In the genomic region with DNA sequence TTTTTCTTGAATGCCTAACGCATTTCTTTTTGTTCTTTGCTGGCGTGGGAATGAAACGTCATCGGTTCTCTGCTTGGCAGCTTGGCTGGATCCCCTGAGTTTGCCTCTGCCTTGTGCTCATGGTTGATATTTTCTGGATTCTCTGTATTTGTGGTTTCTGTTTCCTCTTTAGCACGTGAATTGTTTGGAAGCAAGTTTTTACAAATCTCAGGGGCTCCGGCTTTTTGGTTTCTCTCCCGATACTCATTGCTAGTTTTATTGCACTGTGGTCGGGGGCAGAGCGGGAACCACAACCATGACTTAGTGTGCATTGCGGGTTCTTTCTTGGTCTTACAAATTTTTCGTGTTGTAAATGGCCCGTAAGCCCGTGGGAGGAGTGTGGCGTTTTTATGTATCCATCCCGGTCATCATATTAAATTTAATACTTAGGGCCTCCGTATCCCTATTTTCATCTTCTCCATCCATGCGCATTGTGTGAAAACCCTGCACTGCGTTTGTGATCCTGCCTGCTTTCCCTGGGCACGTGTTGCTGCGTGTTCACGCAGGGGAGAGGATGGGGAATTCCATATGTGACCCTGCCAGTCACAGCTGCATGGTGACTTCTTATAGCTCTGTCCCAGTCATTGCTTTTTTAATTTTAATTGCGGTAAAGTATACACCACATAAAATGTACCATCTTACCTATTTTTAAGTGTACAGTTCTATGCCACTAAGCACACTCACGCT, we compare ENCODE assay signal across 12 cellular contexts. TPM values are rescaled to one million over a fixed set of nuclear protein-coding genes. Genes with fewer than 3 reads are reported as not detected.
DNase-seq lines count a peak whose midpoint lies in the region; ATAC-seq and TF ChIP-seq lines count a peak whose summit lies in the region.
"Had no signal": no experiment of that assay in that cellular context is flagged by ENCODE, and none has a peak within 500 bp of the region (broad histone marks: within the 10 kb centered on the region; RNA-seq: fewer than 3 reads in every experiment).

No MANE protein-coding gene starts in this region.

- no peaks in the 10 kb centered on the region for H3K9me3 Mint-ChIP-seq in activated CD8-positive, alpha-beta T cell treated with anti-CD3 and anti-CD28 coated beads for 36 hours
- H3K9me3 Mint-ChIP-seq in activated CD8-positive, alpha-beta T cell treated with anti-CD3 and anti-CD28 coated beads, Interleukin-2, amount 10 ng/mL, durations not matched to agents 7 days and 5 days (ENCODE audit: insufficient read depth), result no peaks in the 10 kb centered on the region
- H3K9me3 Mint-ChIP-seq in activated B cell treated with CpG ODN at 0.5 μM for 24 hours, result no peaks in the 10 kb centered on the region

- intact Hi-C loops in activated CD8-positive, alpha-beta T cell treated with anti-CD3 and anti-CD28 coated beads for 36 hours (cut with micrococcal nuclease), result no loop called here
- intact Hi-C loops in activated B cell treated with CpG ODN at 0.5 μM for 24 hours (cut with micrococcal nuclease), result no loop called here

- H3K4me1 Mint-ChIP-seq in activated CD8-positive, alpha-beta T cell treated with anti-CD3 and anti-CD28 coated beads for 36 hours (ENCODE audit: low read depth), result peaks cover 17% of the 10 kb centered on the region
- peaks cover 24% of the 10 kb centered on the region for H3K4me1 Mint-ChIP-seq in activated CD8-positive, alpha-beta T cell treated with anti-CD3 and anti-CD28 coated beads, Interleukin-2, amount 10 ng/mL, durations not matched to agents 7 days and 5 days (ENCODE audit: low read depth)
- peaks cover 16% of the 10 kb centered on the region for H3K4me1 Mint-ChIP-seq in activated B cell treated with CpG ODN at 0.5 μM for 24 hours

- no peak for ATAC-seq in activated CD8-positive, alpha-beta T cell treated with anti-CD3 and anti-CD28 coated beads for 36 hours
- ATAC-seq in activated CD8-positive, alpha-beta T cell treated with anti-CD3 and anti-CD28 coated beads, Interleukin-2, amount 10 ng/mL, durations not matched to agents 7 days and 5 days, result no peak
- ATAC-seq in activated B cell treated with CpG ODN at 0.5 μM for 24 hours (ENCODE audit: low read depth) (peak; percentile 61), GM19324 (IDR thresholded peaks at IDR 0.05; ENCODE audit: low FRiP score, unreplicated experiment) (no peak)
- ATAC-seq: esophagus mucosa, right lobe of liver had no signal

- peak overlapping the region; percentile 97 for H3K27ac ChIP-seq in smooth muscle cell (ENCODE audit: low read depth)
- H3K27ac ChIP-seq: right lobe of liver had no signal

- no peak for TF ChIP-seq CTCF in activated CD8-positive, alpha-beta T cell treated with anti-CD3 and anti-CD28 coated beads for 36 hours (IDR thresholded peaks at IDR 0.05)
- TF ChIP-seq CTCF in activated B cell treated with CpG ODN at 0.5 μM for 24 hours (IDR thresholded peaks at IDR 0.05), result no peak
- TF ChIP-seq CTCF in fibroblast of villous mesenchyme (IDR thresholded peaks at IDR 0.05; ENCODE audit: insufficient read depth, low read depth, low read length), result no peak
- TF ChIP-seq CTCF in smooth muscle cell (IDR thresholded peaks at IDR 0.05; ENCODE audit: borderline replicate concordance, insufficient read depth, poor library complexity, severe bottlenecking), result no peak

- H3K4me3 ChIP-seq in fibroblast of villous mesenchyme (ENCODE audit: low read depth, low read length) (no peak overlapping the region), smooth muscle cell (no peak overlapping the region)
- H3K4me3 ChIP-seq: right lobe of liver had no signal

- peak; percentile 11 for DNase-seq in activated CD8-positive, alpha-beta T cell treated with anti-CD3 and anti-CD28 coated beads for 36 hours
- no peak for DNase-seq in activated CD8-positive, alpha-beta T cell treated with anti-CD3 and anti-CD28 coated beads, Interleukin-2, amount 10 ng/mL, durations not matched to agents 7 days and 5 days
- DNase-seq in activated B cell treated with CpG ODN at 0.5 μM for 24 hours (no peak), fibroblast of villous mesenchyme (ENCODE audit: low read depth) (peak; percentile 79), smooth muscle cell (lab: John Stamatoyannopoulos, UW; ENCODE audit: unreplicated experiment) (no peak), kidney glomerular epithelial cell (lab: John Stamatoyannopoulos, UW) (no peak), kidney tubule cell (ENCODE audit: low spot score) (no peak)
- DNase-seq: caudate nucleus, DMS79, right lobe of liver had no signal

- CTCF ChIA-PET in activated CD8-positive, alpha-beta T cell treated with anti-CD3 and anti-CD28 coated beads for 36 hours (lab: Charles Lee), result no interaction called here
- CTCF ChIA-PET in activated CD8-positive, alpha-beta T cell treated with anti-CD3 and anti-CD28 coated beads, Interleukin-2, amount 10 ng/mL, durations not matched to agents 7 days and 5 days (lab: Charles Lee), result no interaction called here
- CTCF ChIA-PET in activated B cell treated with CpG ODN at 0.5 μM for 24 hours (lab: Charles Lee), result no interaction called here

- H3K9ac ChIP-seq in smooth muscle cell (ENCODE audit: low read depth), result no peak overlapping the region

- no peaks in the 10 kb centered on the region for H3K36me3 ChIP-seq in smooth muscle cell (ENCODE audit: low read depth)
- H3K36me3 ChIP-seq: right lobe of liver had no signal

- no peak overlapping the region for H3K4me3 Mint-ChIP-seq in activated CD8-positive, alpha-beta T cell treated with anti-CD3 and anti-CD28 coated beads for 36 hours
- no peak overlapping the region for H3K4me3 Mint-ChIP-seq in activated CD8-positive, alpha-beta T cell treated with anti-CD3 and anti-CD28 coated beads, Interleukin-2, amount 10 ng/mL, durations not matched to agents 7 days and 5 days
- peak overlapping the region; percentile 49 for H3K4me3 Mint-ChIP-seq in activated B cell treated with CpG ODN at 0.5 μM for 24 hours

- WGBS in smooth muscle cell (ENCODE audit: low lambda C conversion rate), result 62% methylated on average over 23 of the region's 23 CpGs

- H3K27ac Mint-ChIP-seq in activated CD8-positive, alpha-beta T cell treated with anti-CD3 and anti-CD28 coated beads for 36 hours, result no peak overlapping the region
- no peak overlapping the region for H3K27ac Mint-ChIP-seq in activated CD8-positive, alpha-beta T cell treated with anti-CD3 and anti-CD28 coated beads, Interleukin-2, amount 10 ng/mL, durations not matched to agents 7 days and 5 days
- peak overlapping the region; percentile 72 for H3K27ac Mint-ChIP-seq in activated B cell treated with CpG ODN at 0.5 μM for 24 hours

- no peaks in the 10 kb centered on the region for H3K79me2 ChIP-seq in smooth muscle cell (ENCODE audit: low read depth)

- H3K9me3 ChIP-seq in smooth muscle cell (replicated peaks; ENCODE audit: low read depth), result no peaks in the 10 kb centered on the region
- H3K9me3 ChIP-seq: right lobe of liver had no signal

- H3K27me3 Mint-ChIP-seq in activated CD8-positive, alpha-beta T cell treated with anti-CD3 and anti-CD28 coated beads for 36 hours, result peaks cover 23% of the 10 kb centered on the region
- H3K27me3 Mint-ChIP-seq in activated CD8-positive, alpha-beta T cell treated with anti-CD3 and anti-CD28 coated beads, Interleukin-2, amount 10 ng/mL, durations not matched to agents 7 days and 5 days (ENCODE audit: low read depth), result peaks cover 30% of the 10 kb centered on the region
- peaks cover 35% of the 10 kb centered on the region for H3K27me3 Mint-ChIP-seq in activated B cell treated with CpG ODN at 0.5 μM for 24 hours

- no peak overlapping the region for H2AFZ ChIP-seq in smooth muscle cell (ENCODE audit: low read depth)

- H3K4me2 ChIP-seq in smooth muscle cell, result peak overlapping the region; percentile 48

- peaks cover 9% of the 10 kb centered on the region for H3F3A ChIP-seq in smooth muscle cell (ENCODE audit: low read depth)

- no peaks in the 10 kb centered on the region for H3K27me3 ChIP-seq in smooth muscle cell (ENCODE audit: low read depth)
- H3K27me3 ChIP-seq: right lobe of liver had no signal

- H3K4me1 ChIP-seq in smooth muscle cell (ENCODE audit: low read depth), result peaks cover 12% of the 10 kb centered on the region

- POLR2A ChIA-PET in activated CD8-positive, alpha-beta T cell treated with anti-CD3 and anti-CD28 coated beads for 36 hours (lab: Charles Lee), result no interaction called here
- POLR2A ChIA-PET in activated CD8-positive, alpha-beta T cell treated with anti-CD3 and anti-CD28 coated beads, Interleukin-2, amount 10 ng/mL, durations not matched to agents 7 days and 5 days (lab: Charles Lee), result no interaction called here
- POLR2A ChIA-PET in activated B cell treated with CpG ODN at 0.5 μM for 24 hours (lab: Charles Lee), result interaction anchor here (0.6 to 1.5 kb wide), 4 partner anchors 18 to 166 kb away, joined by 3 to 8 read pairs (median 4); no protein-coding TSS in a partner anchor

- H3K36me3 Mint-ChIP-seq in activated CD8-positive, alpha-beta T cell treated with anti-CD3 and anti-CD28 coated beads for 36 hours (ENCODE audit: low read depth), result no peaks in the 10 kb centered on the region
- no peaks in the 10 kb centered on the region for H3K36me3 Mint-ChIP-seq in activated CD8-positive, alpha-beta T cell treated with anti-CD3 and anti-CD28 coated beads, Interleukin-2, amount 10 ng/mL, durations not matched to agents 7 days and 5 days (ENCODE audit: low read depth)
- H3K36me3 Mint-ChIP-seq in activated B cell treated with CpG ODN at 0.5 μM for 24 hours (ENCODE audit: low read depth), result no peaks in the 10 kb centered on the region

- no peaks in the 10 kb centered on the region for H4K20me1 ChIP-seq in smooth muscle cell (ENCODE audit: low read depth)

RNA-seq across cellular contexts. Expression of a gene that starts 9.4 kb away (rescaled TPM):
- total RNA-seq in activated CD8-positive, alpha-beta T cell treated with anti-CD3 and anti-CD28 coated beads for 36 hours, result 1 to 10 TPM; 1.0 to 1.4 TPM
- 1 to 10 TPM; 5.8 to 5.9 TPM for total RNA-seq in activated CD8-positive, alpha-beta T cell treated with anti-CD3 and anti-CD28 coated beads, Interleukin-2, amount 10 ng/mL, durations not matched to agents 7 days and 5 days
- 3.9 and 4.4 TPM in 2 replicates for total RNA-seq in activated B cell treated with CpG ODN at 0.5 μM for 24 hours
- total RNA-seq in fibroblast of villous mesenchyme, result 28.0 and 35.0 TPM in 2 replicates
- 11.1 and 24.0 TPM in 2 replicates for total RNA-seq in smooth muscle cell
- polyA plus RNA-seq in smooth muscle cell, result 70.8 and 72.0 TPM in 2 replicates

Comparison
In these comparisons a context has a peak if more than half of its experiments do, and no peak if none do; other contexts are left out.
1. DNase-seq: peak in activated CD8-positive, alpha-beta T cell treated with anti-CD3 and anti-CD28 coated beads for 36 hours (single experiment) and fibroblast of villous mesenchyme (single experiment); none in activated CD8-positive, alpha-beta T cell treated with anti-CD3 and anti-CD28 coated beads, Interleukin-2, amount 10 ng/mL, durations not matched to agents 7 days and 5 days (single experiment), activated B cell treated with CpG ODN at 0.5 μM for 24 hours (single experiment), smooth muscle cell (single experiment), kidney glomerular epithelial cell (single experiment) and kidney tubule cell (single experiment).